8 cellular contexts compared by ENCODE assay signal in the genomic region with DNA sequence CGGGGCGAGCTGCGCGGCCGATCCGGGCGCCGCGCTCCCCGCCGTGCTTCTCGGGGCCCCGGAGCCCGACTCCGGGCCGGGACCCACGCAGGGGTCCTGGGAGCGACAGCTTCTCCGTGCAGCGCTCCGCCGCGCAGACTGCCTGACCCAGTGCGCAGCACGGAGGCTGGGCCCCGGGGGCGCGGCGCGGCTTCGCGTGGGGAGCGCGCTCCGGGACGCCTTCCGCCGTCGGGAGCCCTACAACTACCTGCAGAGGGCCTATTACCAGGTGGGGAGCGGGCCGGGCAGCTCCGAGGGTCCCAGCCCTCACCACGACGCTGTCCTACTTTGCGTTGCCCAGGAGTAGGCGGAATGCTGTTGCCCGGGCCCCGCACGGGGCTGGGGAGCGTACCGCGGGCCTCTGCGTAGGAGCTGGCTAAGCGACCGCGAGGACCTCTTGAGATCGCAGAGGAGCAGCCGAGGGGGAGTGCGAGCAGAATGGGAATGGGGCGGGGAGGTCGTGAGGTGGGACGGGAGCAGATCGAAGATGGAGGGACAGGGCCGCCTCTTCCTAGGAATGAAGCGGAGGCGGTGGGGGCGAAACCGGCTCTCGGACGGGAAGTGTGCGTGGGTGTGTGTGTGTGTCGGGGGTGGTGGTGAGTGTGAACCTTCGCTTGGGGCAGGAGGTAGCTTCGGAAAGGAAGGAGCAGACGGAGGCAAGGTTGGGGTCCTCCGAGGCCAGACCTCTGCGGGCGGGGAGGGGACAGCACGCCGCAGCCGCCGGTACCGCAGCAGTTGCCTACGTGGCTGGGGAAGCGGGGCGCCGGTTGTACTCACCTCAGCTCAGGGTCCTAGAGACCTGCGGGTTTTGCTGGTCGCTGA. TPM values are rescaled to one million over a fixed set of nuclear protein-coding genes. Genes with fewer than 3 reads are reported as not detected.
DNase-seq lines count a peak whose midpoint lies in the region; ATAC-seq and TF ChIP-seq lines count a peak whose summit lies in the region.

No MANE protein-coding gene starts in this region.

- peak overlapping the region; percentile 54 for H3K27ac Mint-ChIP-seq in memory B cell

- H3K36me3 Mint-ChIP-seq in memory B cell = no peaks in the 10 kb centered on the region

- peak overlapping the region; percentile 35 to 72 (median 58); a peak in 19 of 22 replicates for H3K9ac ChIP-seq in BLaER1 treated with 17β-estradiol and CSF1 and Interleukin-3, amounts not matched to agents 10 nM and 100 nM
- H3K9ac ChIP-seq in IMR-90 (ENCODE audit: low read depth, low read length) = peak overlapping the region; percentile 92

- H3K79me1 ChIP-seq in IMR-90 (ENCODE audit: low read depth in 1 of 2, low read length in 2 of 2) = peaks cover 12 to 71% of the 10 kb centered on the region in 2 experiments

- no peak for TF ChIP-seq CTCF in IMR-90 (conservative IDR thresholded peaks at IDR 0.05; ENCODE audit: low read depth, low read length)

- peak overlapping the region; percentile 78 to 97 for H4K8ac ChIP-seq in IMR-90 (ENCODE audit: low read depth in 2 of 2, low read length in 2 of 2)

- peaks cover 18 to 37% (median 28%) of the 10 kb centered on the region in 10 experiments for H3K4me1 ChIP-seq in BLaER1 treated with 17β-estradiol and CSF1 and Interleukin-3, amounts not matched to agents 10 nM and 100 nM
- peaks cover 15% of the 10 kb centered on the region for H3K4me1 ChIP-seq in IMR-90 (ENCODE audit: control insufficient read depth, insufficient read depth, low read length)

- dilution Hi-C loops in IMR-90 (cut with HindIII; ENCODE audit: low sequenced_read_pairs, unreplicated experiment) = no loop called here

- H3K36me3 ChIP-seq in BLaER1 treated with 17β-estradiol and CSF1 and Interleukin-3, amounts not matched to agents 10 nM and 100 nM = no peaks in the 10 kb centered on the region
- H3K36me3 ChIP-seq in IMR-90 (ENCODE audit: control insufficient read depth, insufficient read depth, low read length) = peaks cover 28% of the 10 kb centered on the region

- peak overlapping the region; percentile 89 for H2BK5ac ChIP-seq in IMR-90 (ENCODE audit: low read depth, low read length, poor library complexity, severe bottlenecking)

- H3K4me3 Mint-ChIP-seq in memory B cell = peak overlapping the region; percentile 85

- POLR2A ChIA-PET in IMR-90 (lab: Charles Lee; ENCODE audit: unreplicated experiment) = interaction anchor here (0.6 to 1.4 kb wide), 4 partner anchors 22 to 103 kb away, joined by 3 to 5 read pairs (median 4); partner anchors contain the start of genes CDCA3 and TPI1

- peak overlapping the region; percentile 70 for H2BK120ac ChIP-seq in IMR-90 (ENCODE audit: low read depth, low read length)

- 0 out of 3 replicates have a peak overlapping the region, but pooled peaks have one; percentile 47 for H2BK15ac ChIP-seq in IMR-90 (ENCODE audit: low read depth, low read length)

- peak overlapping the region; percentile 50 to 71 (median 60) for H3K4me3 ChIP-seq in BLaER1 treated with 17β-estradiol and CSF1 and Interleukin-3, amounts not matched to agents 10 nM and 100 nM
- peak overlapping the region; percentile 91 for H3K4me3 ChIP-seq in IMR-90 (ENCODE audit: insufficient read depth, low read depth, low read length)

- H3K9me3 ChIP-seq in BLaER1 treated with 17β-estradiol and CSF1 and Interleukin-3, amounts not matched to agents 10 nM and 100 nM (replicated peaks in 1 of 11) = no peaks in the 10 kb centered on the region
- H3K9me3 ChIP-seq in IMR-90 (ENCODE audit: control insufficient read depth, insufficient read depth, low read length) = no peaks in the 10 kb centered on the region

- TSS peak; percentile 85 for BruUV-seq in IMR-90 (replicated peaks; lab: Mats Ljungman, UMichigan)

- 0% methylated on average over 64 of the region's 89 CpGs; no CpG with 5 or more reads in 1 of the 2 experiments for WGBS in IMR-90 (ENCODE audit: extremely low coverage in 2 of 2, insufficient read length in 1 of 2), 2 experiments

- peak overlapping the region; percentile 94 for H2AK5ac ChIP-seq in IMR-90 (ENCODE audit: low read depth, low read length)

- peak; percentile 35 for ATAC-seq in IMR-90 (ENCODE audit: low read depth)
- ATAC-seq in memory B cell (ENCODE audit: low read depth) = peak; percentile 65

- H3K23ac ChIP-seq in IMR-90 (ENCODE audit: low read depth, low read length) = peak overlapping the region; percentile 97

- peaks cover 0 to 66% (median 43%) of the 10 kb centered on the region in 11 experiments; a peak in 16 of 22 replicates for H4K20me1 ChIP-seq in BLaER1 treated with 17β-estradiol and CSF1 and Interleukin-3, amounts not matched to agents 10 nM and 100 nM
- peaks cover 9% of the 10 kb centered on the region for H4K20me1 ChIP-seq in IMR-90 (ENCODE audit: insufficient read depth, low read length)

- H2AK9ac ChIP-seq in IMR-90 (replicated peaks; ENCODE audit: low read depth, low read length, poor library complexity) = peak overlapping the region; percentile 92

- no peak; the same call in 1 of the 2 replicates for TF ChIP-seq POLR2A in IMR-90 (IDR thresholded peaks at IDR 0.05; ENCODE audit: low read depth, low read length)

- H3K27me3 ChIP-seq in BLaER1 treated with 17β-estradiol and CSF1 and Interleukin-3, amounts not matched to agents 10 nM and 100 nM = peaks cover 92 to 100% (median 100%) of the 10 kb centered on the region in 11 experiments
- H3K27me3 ChIP-seq in IMR-90 (ENCODE audit: control insufficient read depth, insufficient read depth, low read length) = no peaks in the 10 kb centered on the region

- peaks cover 29% of the 10 kb centered on the region for H3K4me1 Mint-ChIP-seq in memory B cell

- H3K14ac ChIP-seq in IMR-90 (replicated peaks; ENCODE audit: low read depth, low read length) = peak overlapping the region; percentile 99

- intact Hi-C loops in IMR-90 (cut with micrococcal nuclease) = loop anchor here (5.0 kb wide), 1 partner anchor 142 kb away; the partner anchor contains the start of gene ZNF384

- in situ Hi-C loops in IMR-90 (cut with MboI; ENCODE audit: low sequenced_read_pairs) = loop anchor here (5.0 to 10.0 kb wide), 2 partner anchors 77 to 214 kb away; partner anchors contain the start of gene MLF2

- H3K4ac ChIP-seq in IMR-90 (ENCODE audit: low read depth, low read length) = peak overlapping the region; percentile 97

- peak overlapping the region; percentile 49; the same call in 1 of the 2 replicates for H2BK20ac ChIP-seq in IMR-90 (ENCODE audit: low read depth, low read length)

- peaks cover 45% of the 10 kb centered on the region for H3K27me3 Mint-ChIP-seq in memory B cell

- H3K9me1 ChIP-seq in IMR-90 (ENCODE audit: insufficient read depth, low read length) = peaks cover 6% of the 10 kb centered on the region

- H3K9me3 Mint-ChIP-seq in memory B cell = no peaks in the 10 kb centered on the region

- H4K5ac ChIP-seq in IMR-90 (ENCODE audit: low read depth, low read length) = peak overlapping the region; percentile 88

- H3K18ac ChIP-seq in IMR-90 (ENCODE audit: low read depth, low read length) = peak overlapping the region; percentile 87

- CTCF ChIA-PET in IMR-90 (lab: Yijun Ruan, JAX) = no interaction called here

- H2AFZ ChIP-seq in IMR-90 (replicated peaks; ENCODE audit: low read length, poor library complexity) = peak overlapping the region; percentile 92

- peak overlapping the region; percentile 85 to 99 (median 97) for H3K4me2 ChIP-seq in BLaER1 treated with 17β-estradiol and CSF1 and Interleukin-3, amounts not matched to agents 10 nM and 100 nM
- H3K4me2 ChIP-seq in IMR-90 (ENCODE audit: low read depth, low read length) = peak overlapping the region; percentile 85

- peak overlapping the region; percentile 95 for H4K91ac ChIP-seq in IMR-90 (ENCODE audit: insufficient read depth, low read depth, low read length)

- no peak for TF ChIP-seq RAD21 in IMR-90 (IDR thresholded peaks at IDR 0.05; ENCODE audit: low read length)

- no peak overlapping the region for H3K27ac ChIP-seq in BLaER1 treated with 17β-estradiol and CSF1 and Interleukin-3, amounts not matched to agents 10 nM and 100 nM
- H3K27ac ChIP-seq in IMR-90 (ENCODE audit: insufficient read depth, low read length) = peak overlapping the region; percentile 96
- H3K27ac ChIP-seq in substantia nigra (ENCODE audit: low read depth, low read length, poor library complexity, severe bottlenecking) = peak overlapping the region; percentile 35

- DNase-seq in IMR-90 (peak; percentile 50), ecto neural progenitor cell (ENCODE audit: low spot score) (peak; percentile 82), memory B cell (ENCODE audit: low spot score in 2 of 2) (no peak), substantia nigra (lab: John Stamatoyannopoulos, UW) (peak in 7 of 49 donors; percentile 7 to 63 (median 39)), COLO668 (lab: John Stamatoyannopoulos, UW; ENCODE audit: unreplicated experiment) (no peak), inferior parietal cortex (ENCODE audit: extremely low spot score) (no peak)
- DNase-seq in activated CD4-positive, alpha-beta T cell treated with anti-CD3 and anti-CD28 coated beads for 48 hours = peak; percentile 50

- H3K56ac ChIP-seq in IMR-90 (ENCODE audit: extremely low read depth, insufficient read depth, low read length) = peak overlapping the region; percentile 91

RNA-seq across cellular contexts. Expression of gene P3H3, which starts 0.7 kb away (rescaled TPM):
- 25.8 and 27.8 TPM in 2 replicates for total RNA-seq in IMR-90 (2012; rRNA removed)
- polyA plus RNA-seq in IMR-90 (2012; rRNA removed) = 83.9 and 90.5 TPM in 2 replicates
- 129 and 303 TPM in 2 replicates for polyA plus RNA-seq in IMR-90 (2012; cell fraction: cytosol; rRNA removed)
- 113 and 257 TPM in 2 replicates for polyA plus RNA-seq in IMR-90 (2012; cell fraction: nucleus; rRNA removed; ENCODE audit: low replicate concordance)

RNA-seq across cellular contexts. Expression of gene GPR162, which starts 7.3 kb away (rescaled TPM):
- 1.7 and 2.9 TPM in 2 replicates for total RNA-seq in IMR-90 (2012; rRNA removed)
- 6.0 and 7.8 TPM in 2 replicates for polyA plus RNA-seq in IMR-90 (2012; rRNA removed)
- polyA plus RNA-seq in IMR-90 (2012; cell fraction: cytosol; rRNA removed) = 3.7 and 7.0 TPM in 2 replicates
- polyA plus RNA-seq in IMR-90 (2012; cell fraction: nucleus; rRNA removed; ENCODE audit: low replicate concordance) = 19.9 and 32.8 TPM in 2 replicates

RNA-seq across cellular contexts. Expression of gene GNB3, which starts 11.8 kb away (rescaled TPM):
- total RNA-seq in IMR-90 (2012; rRNA removed) = 0.56 and 0.72 TPM in 2 replicates
- polyA plus RNA-seq in IMR-90 (2012; rRNA removed) = 20.5 and 20.7 TPM in 2 replicates
- 6.0 and 6.9 TPM in 2 replicates for polyA plus RNA-seq in IMR-90 (2012; cell fraction: cytosol; rRNA removed)
- polyA plus RNA-seq in IMR-90 (2012; cell fraction: nucleus; rRNA removed; ENCODE audit: low replicate concordance) = 166 and 303 TPM in 2 replicates

RNA-seq across cellular contexts. Expression of gene CDCA3, which starts 22.2 kb away (rescaled TPM):
- total RNA-seq in IMR-90 (2012; rRNA removed) = 23.5 and 30.3 TPM in 2 replicates
- 61.0 and 67.5 TPM in 2 replicates for polyA plus RNA-seq in IMR-90 (2012; rRNA removed)
- polyA plus RNA-seq in IMR-90 (2012; cell fraction: cytosol; rRNA removed) = 15.5 and 31.8 TPM in 2 replicates
- polyA plus RNA-seq in IMR-90 (2012; cell fraction: nucleus; rRNA removed; ENCODE audit: low replicate concordance) = 41.3 and 52.2 TPM in 2 replicates

RNA-seq across cellular contexts. Expression of gene USP5, which starts 23.0 kb away (rescaled TPM):
- total RNA-seq in IMR-90 (2012; rRNA removed) = 119 and 125 TPM in 2 replicates
- polyA plus RNA-seq in IMR-90 (2012; rRNA removed) = 67.7 and 69.7 TPM in 2 replicates
- polyA plus RNA-seq in IMR-90 (2012; cell fraction: cytosol; rRNA removed) = 55.4 and 73.2 TPM in 2 replicates
- polyA plus RNA-seq in IMR-90 (2012; cell fraction: nucleus; rRNA removed; ENCODE audit: low replicate concordance) = 85.6 and 170 TPM in 2 replicates

Comparison
In these comparisons a context has a peak if more than half of its experiments do, and no peak if none do; other contexts are left out.
1. H3K27ac ChIP-seq: peak in IMR-90 (single experiment) and substantia nigra (single experiment); none in BLaER1 treated with 17β-estradiol and CSF1 and Interleukin-3, amounts not matched to agents 10 nM and 100 nM (0 of 11).
2. DNase-seq: peak in IMR-90 (single experiment), activated CD4-positive, alpha-beta T cell treated with anti-CD3 and anti-CD28 coated beads for 48 hours (single experiment) and ecto neural progenitor cell (single experiment); none in memory B cell (0 of 2), COLO668 (single experiment) and inferior parietal cortex (single experiment).